ENCODE assay signal across 8 cellular contexts in the genomic region with DNA sequence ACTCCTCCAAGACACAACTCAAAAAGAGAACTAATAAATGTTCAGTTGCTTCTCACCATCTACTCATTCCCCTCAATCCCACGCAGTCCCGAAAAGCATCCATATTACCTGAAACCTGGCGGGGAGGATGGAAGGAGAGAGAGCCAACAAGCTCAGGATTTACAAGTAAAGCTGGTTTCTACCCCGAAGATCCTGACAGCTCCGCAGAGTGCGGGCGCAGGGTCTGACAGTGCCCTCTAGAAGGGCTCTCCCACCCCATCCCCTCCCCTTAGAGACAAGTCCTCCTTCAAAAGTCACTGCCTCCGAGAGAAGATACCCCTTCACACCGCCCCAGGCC. TPM values are rescaled to one million over a fixed set of nuclear protein-coding genes. Genes with fewer than 3 reads are reported as not detected.
DNase-seq lines count a peak whose midpoint lies in the region; ATAC-seq and TF ChIP-seq lines count a peak whose summit lies in the region.

No MANE protein-coding gene starts in this region.

- peak; percentile 9 for DNase-seq in NOMO-1 treated with dmso at 0.1 percent for 144 hours (lab: John Stamatoyannopoulos, UW; ENCODE audit: unreplicated experiment)
- DNase-seq in NOMO-1 treated with DMSO at 0.1 percent for 48 hours (lab: John Stamatoyannopoulos, UW; ENCODE audit: unreplicated experiment) = no peak
- no peak for DNase-seq in WTC11 (ENCODE audit: low spot score)
- no peak for DNase-seq in foreskin fibroblast
- DNase-seq in gastrocnemius medialis = no peak
- DNase-seq in NCI-H82 treated with DMSO at 0.1 percent for 48 hours (lab: John Stamatoyannopoulos, UW; ENCODE audit: unreplicated experiment) = no peak
- no peak for DNase-seq in 8988T

- H3K9me3 Mint-ChIP-seq in WTC11 = no peaks in the 10 kb centered on the region

- no peak for ATAC-seq in WTC11
- ATAC-seq in gastrocnemius medialis = peak; percentile 5 to 9
- ATAC-seq in HG02623 (IDR thresholded peaks at IDR 0.05; ENCODE audit: unreplicated experiment) = no peak

- H3K4me1 ChIP-seq in gastrocnemius medialis = peaks cover 46 to 48% of the 10 kb centered on the region in 2 donors

- intact Hi-C loops in gastrocnemius medialis (cut with DNase I; ENCODE audit: low total_unique reads) = no loop called here

- POLR2A ChIA-PET in WTC11 (lab: Charles Lee) = interaction anchor here (0.5 to 2.0 kb wide), 8 partner anchors 9 to 73 kb away, joined by 3 to 15 read pairs (median 4); a partner anchor contains a TSS

- H3K27me3 ChIP-seq in gastrocnemius medialis = no peaks in the 10 kb centered on the region

- H3K27ac ChIP-seq in gastrocnemius medialis = peak overlapping the region; percentile 97 to 100 (median 98)

- H3K27ac Mint-ChIP-seq in WTC11 = no peak overlapping the region; the same call in 1 of the 2 replicates

- no peak for TF ChIP-seq POLR2A in gastrocnemius medialis (IDR thresholded peaks at IDR 0.05)

- no peaks in the 10 kb centered on the region for H3K27me3 Mint-ChIP-seq in WTC11 (ENCODE audit: low read depth)

- H3K4me3 ChIP-seq in foreskin fibroblast (ENCODE audit: low read depth in 1 of 2, low read length in 2 of 2) (peak overlapping the region; percentile 62 to 97), gastrocnemius medialis (peak overlapping the region; percentile 80 to 100 (median 88))

- in situ Hi-C loops in gastrocnemius medialis (cut with MboI; ENCODE audit: low sequenced_read_pairs in 4 of 4) = loop anchor here in 3 of 4 donors (5.0 to 10.0 kb wide), 4 partner anchors 54 to 306 kb away; a partner anchor contains a TSS

- CTCF ChIA-PET in WTC11 (lab: Charles Lee) = interaction anchor here (0.6 to 3.0 kb wide), 10 partner anchors 40 to 343 kb away, joined by 3 to 20 read pairs (median 6); a partner anchor contains a TSS

- peak overlapping the region; percentile 100 for H3K4me3 Mint-ChIP-seq in WTC11

- H3K9me3 ChIP-seq in gastrocnemius medialis = no peaks in the 10 kb centered on the region

- TF ChIP-seq CTCF in WTC11 (IDR thresholded peaks at IDR 0.05) = no peak
- TF ChIP-seq CTCF in foreskin fibroblast (IDR thresholded peaks at IDR 0.05; ENCODE audit: low read depth, low read length) = no peak
- no peak for TF ChIP-seq CTCF in gastrocnemius medialis (IDR thresholded peaks at IDR 0.05 in 4 of 5, conservative IDR thresholded peaks at IDR 0.05 in 1 of 5)

- peaks cover 46% of the 10 kb centered on the region for H3K4me1 Mint-ChIP-seq in WTC11

- peaks cover 2% of the 10 kb centered on the region; the same call in 1 of the 2 replicates for H3K36me3 Mint-ChIP-seq in WTC11

- no peaks in the 10 kb centered on the region for H3K36me3 ChIP-seq in gastrocnemius medialis

TF ChIP-seq in WTC11, 78 proteins besides CTCF, POLR2A, EP300 and RAD21:
- TF ChIP-seq, protein P1, sequence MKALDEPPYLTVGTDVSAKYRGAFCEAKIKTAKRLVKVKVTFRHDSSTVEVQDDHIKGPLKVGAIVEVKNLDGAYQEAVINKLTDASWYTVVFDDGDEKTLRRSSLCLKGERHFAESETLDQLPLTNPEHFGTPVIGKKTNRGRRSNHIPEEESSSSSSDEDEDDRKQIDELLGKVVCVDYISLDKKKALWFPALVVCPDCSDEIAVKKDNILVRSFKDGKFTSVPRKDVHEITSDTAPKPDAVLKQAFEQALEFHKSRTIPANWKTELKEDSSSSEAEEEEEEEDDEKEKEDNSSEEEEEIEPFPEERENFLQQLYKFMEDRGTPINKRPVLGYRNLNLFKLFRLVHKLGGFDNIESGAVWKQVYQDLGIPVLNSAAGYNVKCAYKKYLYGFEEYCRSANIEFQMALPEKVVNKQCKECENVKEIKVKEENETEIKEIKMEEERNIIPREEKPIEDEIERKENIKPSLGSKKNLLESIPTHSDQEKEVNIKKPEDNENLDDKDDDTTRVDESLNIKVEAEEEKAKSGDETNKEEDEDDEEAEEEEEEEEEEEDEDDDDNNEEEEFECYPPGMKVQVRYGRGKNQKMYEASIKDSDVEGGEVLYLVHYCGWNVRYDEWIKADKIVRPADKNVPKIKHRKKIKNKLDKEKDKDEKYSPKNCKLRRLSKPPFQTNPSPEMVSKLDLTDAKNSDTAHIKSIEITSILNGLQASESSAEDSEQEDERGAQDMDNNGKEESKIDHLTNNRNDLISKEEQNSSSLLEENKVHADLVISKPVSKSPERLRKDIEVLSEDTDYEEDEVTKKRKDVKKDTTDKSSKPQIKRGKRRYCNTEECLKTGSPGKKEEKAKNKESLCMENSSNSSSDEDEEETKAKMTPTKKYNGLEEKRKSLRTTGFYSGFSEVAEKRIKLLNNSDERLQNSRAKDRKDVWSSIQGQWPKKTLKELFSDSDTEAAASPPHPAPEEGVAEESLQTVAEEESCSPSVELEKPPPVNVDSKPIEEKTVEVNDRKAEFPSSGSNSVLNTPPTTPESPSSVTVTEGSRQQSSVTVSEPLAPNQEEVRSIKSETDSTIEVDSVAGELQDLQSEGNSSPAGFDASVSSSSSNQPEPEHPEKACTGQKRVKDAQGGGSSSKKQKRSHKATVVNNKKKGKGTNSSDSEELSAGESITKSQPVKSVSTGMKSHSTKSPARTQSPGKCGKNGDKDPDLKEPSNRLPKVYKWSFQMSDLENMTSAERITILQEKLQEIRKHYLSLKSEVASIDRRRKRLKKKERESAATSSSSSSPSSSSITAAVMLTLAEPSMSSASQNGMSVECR (CRISPR knock-in tag; IDR thresholded peaks at IDR 0.05; ENCODE audit: borderline replicate concordance) = 0 out of 2 replicates have a peak, but pooled peaks have one; percentile 18
- TF ChIP-seq ZNF219 (CRISPR knock-in tag; IDR thresholded peaks at IDR 0.05; ENCODE audit: borderline replicate concordance) = no peak

RNA-seq across cellular contexts. Expression of a gene that starts 0.7 kb away (rescaled TPM):
- 112 to 114 TPM (median 113 TPM) in 3 replicates for total RNA-seq in WTC11 (2021)
- 10 to 100 TPM; 36.4 to 71.3 (median 43.7) TPM for total RNA-seq in gastrocnemius medialis

Comparison
In these comparisons a context has a peak if more than half of its experiments do, and no peak if none do; other contexts are left out.
1. ATAC-seq: peak in gastrocnemius medialis (2 of 2); none in WTC11 (single experiment) and HG02623 (single experiment).